In the genomic region with DNA sequence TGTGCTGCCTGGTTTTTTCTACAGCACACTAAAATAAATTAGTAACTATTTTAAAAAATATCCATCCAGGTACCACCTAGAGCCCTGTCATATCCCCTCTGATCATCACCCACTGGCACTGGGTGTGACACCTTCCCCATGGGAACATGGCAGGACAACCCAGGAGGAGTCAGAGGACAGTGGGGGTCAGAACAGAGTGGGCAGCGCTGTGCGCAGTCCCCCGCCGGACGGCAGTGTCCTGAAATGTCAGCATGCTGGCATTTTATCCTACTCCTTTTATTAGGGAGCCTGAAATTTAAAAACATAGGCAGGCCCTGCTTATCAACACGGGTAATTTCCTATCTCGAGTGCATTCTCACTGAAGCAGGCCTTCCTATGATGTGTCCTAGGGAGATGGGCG, we compare ENCODE assay signal across 18 cellular contexts.
"Had no signal": no experiment of that assay in that cellular context is flagged by ENCODE, and none has a peak within 500 bp of the region (broad histone marks: within the 10 kb centered on the region; RNA-seq: fewer than 3 reads in every experiment).

No MANE protein-coding gene starts in this region.

- H3K36me3 ChIP-seq: prostate gland, upper lobe of right lung had no signal

- H3K27ac ChIP-seq: body of pancreas, epithelial cell of prostate, foreskin keratinocyte, prostate gland, upper lobe of right lung had no signal

- H3K27me3 ChIP-seq: body of pancreas, foreskin keratinocyte had no signal

- DNase-seq: activated B cell treated with CpG ODN at 0.5 μM for 24 hours; activated CD4-positive, alpha-beta T cell treated with anti-CD3 and anti-CD28 coated beads, Interleukin-2, amount 10 ng/mL, durations not matched to agents 24 days and 14 days; activated naive CD4-positive, alpha-beta T cell treated with anti-CD3 and anti-CD28 coated beads for 36 hours; activated T-cell treated with anti-CD3 and anti-CD28 coated beads, Interleukin-2, amount 50 U/mL, for 24 hours; foreskin keratinocyte; glutamatergic neuron; hippocampal formation; small intestine; stimulated activated CD4-positive, alpha-beta T cell treated with anti-CD3 and anti-CD28 coated beads, Interleukin-15, amount 100 ng/mL, for 24 hours; stimulated activated CD4-positive, alpha-beta T cell treated with anti-CD3 and anti-CD28 coated beads, Interleukin-2, amount 100 ng/mL, for 48 hours; stimulated activated naive CD8-positive, alpha-beta T cell treated with anti-CD3 and anti-CD28 coated beads, Interleukin-15, amount 100 ng/mL, for 72 hours; T-helper 1 cell; T-helper 9 cell; upper lobe of right lung had no signal

- H3K4me3 ChIP-seq: body of pancreas, prostate gland, upper lobe of right lung had no signal

- H3K9me3 ChIP-seq: body of pancreas, prostate gland, upper lobe of right lung had no signal

- H3K4me1 ChIP-seq: prostate gland, upper lobe of right lung had no signal

- ATAC-seq: body of pancreas; foreskin keratinocyte; left lobe of liver; stimulated activated naive CD8-positive, alpha-beta T cell treated with anti-CD3 and anti-CD28 coated beads, Interleukin-15, amount 100 ng/mL, for 72 hours had no signal
